1 cellular context compared by ENCODE assay signal in the genomic region with DNA sequence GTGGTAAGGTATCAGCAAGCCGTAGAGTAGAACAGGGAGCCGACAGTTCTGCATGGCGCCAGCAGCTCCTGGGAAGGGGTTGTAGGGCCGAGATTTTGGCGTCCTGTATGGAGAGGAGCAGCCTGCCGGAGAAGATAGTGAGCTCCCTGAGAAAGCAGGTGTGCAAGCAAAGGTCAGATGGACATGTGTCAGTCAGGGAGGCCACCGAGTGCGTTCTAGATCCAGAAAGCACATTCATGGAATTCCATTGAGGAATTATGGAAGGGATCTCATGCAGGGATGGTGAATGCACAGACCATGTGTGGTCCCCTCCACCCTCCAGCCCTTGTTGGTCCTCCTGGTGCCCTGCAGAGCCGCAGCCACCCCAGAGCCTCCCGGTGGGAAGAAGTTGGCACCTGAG.
TF ChIP-seq lines count a peak whose summit lies in the region.

No MANE protein-coding gene starts in this region.

TF ChIP-seq in liver, 16 proteins besides CTCF, POLR2A, EP300 and RAD21 (continued from another document):
- TF ChIP-seq, protein P1, sequence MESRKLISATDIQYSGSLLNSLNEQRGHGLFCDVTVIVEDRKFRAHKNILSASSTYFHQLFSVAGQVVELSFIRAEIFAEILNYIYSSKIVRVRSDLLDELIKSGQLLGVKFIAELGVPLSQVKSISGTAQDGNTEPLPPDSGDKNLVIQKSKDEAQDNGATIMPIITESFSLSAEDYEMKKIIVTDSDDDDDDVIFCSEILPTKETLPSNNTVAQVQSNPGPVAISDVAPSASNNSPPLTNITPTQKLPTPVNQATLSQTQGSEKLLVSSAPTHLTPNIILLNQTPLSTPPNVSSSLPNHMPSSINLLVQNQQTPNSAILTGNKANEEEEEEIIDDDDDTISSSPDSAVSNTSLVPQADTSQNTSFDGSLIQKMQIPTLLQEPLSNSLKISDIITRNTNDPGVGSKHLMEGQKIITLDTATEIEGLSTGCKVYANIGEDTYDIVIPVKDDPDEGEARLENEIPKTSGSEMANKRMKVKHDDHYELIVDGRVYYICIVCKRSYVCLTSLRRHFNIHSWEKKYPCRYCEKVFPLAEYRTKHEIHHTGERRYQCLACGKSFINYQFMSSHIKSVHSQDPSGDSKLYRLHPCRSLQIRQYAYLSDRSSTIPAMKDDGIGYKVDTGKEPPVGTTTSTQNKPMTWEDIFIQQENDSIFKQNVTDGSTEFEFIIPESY (IDR thresholded peaks at IDR 0.05) = no peak
- TF ChIP-seq NR2F2 (IDR thresholded peaks at IDR 0.05) (no peak), EGR1 (IDR thresholded peaks at IDR 0.05; ENCODE audit: low read depth in 2 of 2) (no peak), FOXA2 (IDR thresholded peaks at IDR 0.05) (no peak), RXRA (IDR thresholded peaks at IDR 0.05) (no peak), SP1 (IDR thresholded peaks at IDR 0.05) (no peak), YY1 (IDR thresholded peaks at IDR 0.05) (no peak), FOXA1 (IDR thresholded peaks at IDR 0.05) (no peak), ATF3 (IDR thresholded peaks at IDR 0.05) (no peak)
